11 cellular contexts compared by ENCODE assay signal in the genomic region with DNA sequence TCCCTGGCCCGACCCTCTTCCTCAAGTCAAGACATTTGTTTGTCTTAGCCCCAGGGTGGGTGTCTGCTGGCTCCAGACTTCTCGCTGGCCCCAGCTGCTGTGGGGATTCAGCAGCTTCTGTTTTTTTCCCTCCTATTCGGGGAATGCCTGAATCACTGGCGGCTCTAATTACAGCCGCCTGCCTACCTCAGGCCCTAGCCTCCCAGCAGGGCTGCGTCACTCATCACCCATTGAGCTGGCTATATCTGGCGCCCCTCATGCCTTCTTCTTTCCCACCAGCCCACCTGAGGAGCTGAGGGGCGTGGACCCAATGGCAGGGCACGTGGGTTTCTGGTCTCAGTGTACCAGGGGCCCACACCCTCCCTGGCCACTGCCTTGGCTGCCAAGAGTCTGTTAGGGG. TPM values are rescaled to one million over a fixed set of nuclear protein-coding genes. Genes with fewer than 3 reads are reported as not detected.
A peak's percentile ranks its signal among the peaks of the same experiment; 100 is the strongest.
DNase-seq lines count a peak whose midpoint lies in the region; ATAC-seq and TF ChIP-seq lines count a peak whose summit lies in the region.
"Had no signal": no experiment of that assay in that cellular context is flagged by ENCODE, and none has a peak within 500 bp of the region (broad histone marks: within the 10 kb centered on the region; RNA-seq: fewer than 3 reads in every experiment).

No MANE protein-coding gene starts in this region.

- no peak overlapping the region for H3K9ac ChIP-seq in H9 (ENCODE audit: extremely low read depth, insufficient read length, low read length)

- H2AK5ac ChIP-seq in H9 (ENCODE audit: insufficient read length, low read length): no peak overlapping the region

- no peak overlapping the region for H3K23ac ChIP-seq in H9 (ENCODE audit: insufficient read length, low read depth, low read length)

- H3K36me3 Mint-ChIP-seq in H9 (ENCODE audit: insufficient read depth in 1 of 3, low read depth in 3 of 3) (no peaks in the 10 kb centered on the region), osteocyte (ENCODE audit: unreplicated experiment) (peaks cover 3% of the 10 kb centered on the region)
- H3K36me3 Mint-ChIP-seq: memory B cell had no signal

- no peak overlapping the region for H3K4me2 ChIP-seq in H9 (ENCODE audit: insufficient read depth, insufficient read length, low read length)

- no peaks in the 10 kb centered on the region for H4K20me1 ChIP-seq in H9 (ENCODE audit: control insufficient read depth, insufficient read depth, insufficient read length)

- H4K8ac ChIP-seq in H9 (replicated peaks; ENCODE audit: insufficient read length, low read depth, low read length): no peak overlapping the region

- no peaks in the 10 kb centered on the region for H3K79me2 ChIP-seq in H9 (ENCODE audit: insufficient read depth, low read length)

- H4K91ac ChIP-seq in H9 (ENCODE audit: insufficient read length, low read depth, low read length): no peak overlapping the region

- no peak overlapping the region for H3K4ac ChIP-seq in H9 (ENCODE audit: low read depth, low read length)

- no peak overlapping the region for H2BK20ac ChIP-seq in H9 (ENCODE audit: low read depth, low read length, poor library complexity, severe bottlenecking)

- H2BK12ac ChIP-seq in H9 (ENCODE audit: insufficient read length, low read depth, low read length): no peak overlapping the region

- H3K4me3 Mint-ChIP-seq in H9 (peak overlapping the region in 1 of 2 experiments; percentile 55; a peak in 1 of 5 replicates), osteocyte (ENCODE audit: unreplicated experiment) (peak overlapping the region; percentile 41)
- H3K4me3 Mint-ChIP-seq: memory B cell had no signal

- H3K9me3 ChIP-seq in H9 (ENCODE audit: control insufficient read depth, low read depth, low read length) (no peaks in the 10 kb centered on the region), lower lobe of right lung (no peaks in the 10 kb centered on the region), right lobe of liver (no peaks in the 10 kb centered on the region)

- no peak overlapping the region for H2BK15ac ChIP-seq in H9 (ENCODE audit: low read depth, low read length)

- no peak overlapping the region for H2BK5ac ChIP-seq in H9 (ENCODE audit: insufficient read length, low read length)

- H3K9me3 Mint-ChIP-seq in H9: no peaks in the 10 kb centered on the region; a peak in 1 of 5 replicates
- H3K9me3 Mint-ChIP-seq in osteocyte (ENCODE audit: unreplicated experiment): no peaks in the 10 kb centered on the region
- H3K9me3 Mint-ChIP-seq: memory B cell had no signal

- no peak overlapping the region for H4K5ac ChIP-seq in H9 (ENCODE audit: insufficient read length, low read depth, low read length)

- intact Hi-C loops in lower lobe of right lung (cut with DNase I) (no loop called here), right lobe of liver (cut with DNase I) (no loop called here)

- TF ChIP-seq POLR2A in right lobe of liver (IDR thresholded peaks at IDR 0.05): no peak

- ATAC-seq in lower lobe of right lung: no peak
- ATAC-seq in right lobe of liver: no peak
- ATAC-seq: K562 had no signal

- no peak overlapping the region for H3K4me3 ChIP-seq in lower lobe of right lung
- H3K4me3 ChIP-seq in right lobe of liver: no peak overlapping the region
- H3K4me3 ChIP-seq: K562 had no signal

- H3K4me1 ChIP-seq in H9 (ENCODE audit: insufficient read depth, low read length) (peaks cover 2% of the 10 kb centered on the region; the same call in 1 of the 2 replicates), lower lobe of right lung (peaks cover 11% of the 10 kb centered on the region), right lobe of liver (no peaks in the 10 kb centered on the region)

- peaks cover 16% of the 10 kb centered on the region for H3K27me3 Mint-ChIP-seq in H9 (ENCODE audit: low read depth)
- no peaks in the 10 kb centered on the region for H3K27me3 Mint-ChIP-seq in osteocyte (ENCODE audit: unreplicated experiment)

- no peak overlapping the region for H3K27ac ChIP-seq in H9 (ENCODE audit: insufficient read length, low read depth, low read length)
- H3K27ac ChIP-seq in lower lobe of right lung: no peak overlapping the region
- H3K27ac ChIP-seq in right lobe of liver: no peak overlapping the region

- peak; percentile 70 for DNase-seq in H9
- peak; percentile 35 for DNase-seq in NCI-H2081 treated with DMSO at 0.1 percent for 48 hours (lab: John Stamatoyannopoulos, UW)
- peak; percentile 85 for DNase-seq in brain pericyte (ENCODE audit: low read depth, low spot score)
- no peak for DNase-seq in osteocyte (ENCODE audit: extremely low spot score, unreplicated experiment)
- DNase-seq in lower lobe of right lung: no peak
- DNase-seq in right lobe of liver: no peak
- no peak for DNase-seq in NOMO-1 treated with dmso at 0.1 percent for 144 hours (lab: John Stamatoyannopoulos, UW; ENCODE audit: unreplicated experiment)
- DNase-seq: activated T-cell treated with anti-CD3 and anti-CD28 coated beads, Interleukin-2, amount 50 U/mL, for 1 hour had no signal

- peak overlapping the region; percentile 44 to 82 (median 81); a peak in 3 of 7 replicates for H3K27ac Mint-ChIP-seq in H9
- peak overlapping the region; percentile 100 for H3K27ac Mint-ChIP-seq in osteocyte (ENCODE audit: unreplicated experiment)
- H3K27ac Mint-ChIP-seq: memory B cell had no signal

- no peaks in the 10 kb centered on the region for H3K79me1 ChIP-seq in H9 (ENCODE audit: insufficient read depth, low read depth, low read length, poor library complexity, severe bottlenecking)

- no peaks in the 10 kb centered on the region for H3K23me2 ChIP-seq in H9 (ENCODE audit: insufficient read length, low read depth, low read length, poor library complexity, severe bottlenecking)

- H3K27me3 ChIP-seq in H9 (ENCODE audit: insufficient read depth, low read length): no peaks in the 10 kb centered on the region
- no peaks in the 10 kb centered on the region for H3K27me3 ChIP-seq in lower lobe of right lung (ENCODE audit: low read depth)
- H3K27me3 ChIP-seq in right lobe of liver: no peaks in the 10 kb centered on the region

- H3K36me3 ChIP-seq in lower lobe of right lung (no peaks in the 10 kb centered on the region), right lobe of liver (no peaks in the 10 kb centered on the region)

- peak overlapping the region; percentile 24; the same call in 1 of the 2 replicates for H3K14ac ChIP-seq in H9 (ENCODE audit: insufficient read depth, low read length)

- TF ChIP-seq CTCF in H9 (conservative IDR thresholded peaks at IDR 0.05): no peak
- TF ChIP-seq CTCF in osteocyte (IDR thresholded peaks at IDR 0.05): no peak
- TF ChIP-seq CTCF in lower lobe of right lung (IDR thresholded peaks at IDR 0.05): no peak
- TF ChIP-seq CTCF in right lobe of liver (IDR thresholded peaks at IDR 0.05): no peak

- WGBS in H9 (ENCODE audit: extremely low coverage, insufficient read length, low lambda C conversion rate): no CpG with 5 or more reads among the region's 9 CpGs
- 62% methylated on average over 4 of the region's 9 CpGs for WGBS in right lobe of liver (ENCODE audit: insufficient coverage, low coverage, low lambda C conversion rate, missing lambda C conversion rate)

- H3K4me1 Mint-ChIP-seq in H9 (peaks cover 47 to 50% of the 10 kb centered on the region in 2 experiments), osteocyte (ENCODE audit: unreplicated experiment) (peaks cover 97% of the 10 kb centered on the region)
- H3K4me1 Mint-ChIP-seq: memory B cell had no signal

- no peak overlapping the region for H3K56ac ChIP-seq in H9 (ENCODE audit: insufficient read length, low read depth, low read length)

- H3T11ph ChIP-seq in H9 (ENCODE audit: low read length): no peak overlapping the region

- H2BK120ac ChIP-seq in H9 (ENCODE audit: low read depth, low read length, poor library complexity, severe bottlenecking): no peak overlapping the region

- no peak overlapping the region for H2AFZ ChIP-seq in H9 (ENCODE audit: low read length)

- H3K18ac ChIP-seq in H9 (ENCODE audit: insufficient read length, low read depth, low read length): peak overlapping the region; percentile 39

RNA-seq across cellular contexts. Expression of a gene that starts 10.1 kb away (rescaled TPM):
- total RNA-seq in H9 (2021) (0.07 TPM in 1 of 2 replicates, not detected in the other), osteocyte (9.2 and 9.9 TPM in 2 replicates), lower lobe of right lung (3.0 TPM), right lobe of liver (under 1 TPM; 0.09 to 0.51 (median 0.15) TPM)
- total RNA-seq: K562; T-helper 1 cell treated with Interleukin-12 subunit alpha and Interleukin-12 subunit beta and Interleukin-4 antibody, amounts not matched to agents 30 ng/mL and 1 ng/mL, for 36 hours had no signal

RNA-seq across cellular contexts. Expression of a gene that starts 51.3 kb away (rescaled TPM):
- 8.9 and 10.0 TPM in 2 replicates for total RNA-seq in H9 (2021)
- 168 and 178 TPM in 2 replicates for total RNA-seq in osteocyte
- total RNA-seq in lower lobe of right lung: 257 TPM
- 10 to 100 TPM in 3 of 6 experiments, 1 to 10 TPM in 3; 3.4 to 19.2 (median 10.7) TPM for total RNA-seq in right lobe of liver

Comparison
In these comparisons a context has a peak if more than half of its experiments do, and no peak if none do; other contexts are left out.
1. DNase-seq: peak in H9 (single experiment), NCI-H2081 treated with DMSO at 0.1 percent for 48 hours (single experiment) and brain pericyte (single experiment); none in osteocyte (single experiment), lower lobe of right lung (single experiment), right lobe of liver (0 of 3) and NOMO-1 treated with dmso at 0.1 percent for 144 hours (single experiment).